Comparison of ENCODE assay signal across 8 cellular contexts in genomic region chr15:77419836-77420609, GRCh38. TPM values are rescaled to one million over a fixed set of nuclear protein-coding genes. Genes with fewer than 3 reads are reported as not detected.
DNase-seq lines count a peak whose midpoint lies in the region; ATAC-seq and TF ChIP-seq lines count a peak whose summit lies in the region.

Gene PEAK1 (minus strand): TSS chr15:77420104. CDS start chr15:77181926, 238,178 bp downstream.

- peak within 1 kb of the TSS; percentile 94 to 96 (median 95) for H3K9ac ChIP-seq in skeletal muscle tissue (ENCODE audit: low read depth in 1 of 3, low read length in 3 of 3)

- H3K9me3 ChIP-seq in iPS-18c (ENCODE audit: control insufficient read depth, insufficient read depth, low read length): no peaks in the 10 kb centered on the region
- no peaks in the 10 kb centered on the region for H3K9me3 ChIP-seq in skeletal muscle tissue (ENCODE audit: control insufficient read depth in 3 of 3, low read length in 3 of 3)

- in situ Hi-C loops in T47D (cut with HindIII; ENCODE audit: low pct_unique_long_range_greater_than_20kb, low sequenced_read_pairs): no loop called here

- ATAC-seq in GM18873 (IDR thresholded peaks at IDR 0.05; ENCODE audit: low FRiP score, unreplicated experiment) (peak; percentile 75), HG03135 (IDR thresholded peaks at IDR 0.05; ENCODE audit: unreplicated experiment) (peak; percentile 89)

- peak within 1 kb of the TSS; percentile 86 for H3K27ac ChIP-seq in VCaP
- peak within 1 kb of the TSS; percentile 98 for H3K27ac ChIP-seq in skeletal muscle tissue (ENCODE audit: low read depth, low read length)

- TF ChIP-seq CTCF in AG04449 (IDR thresholded peaks at IDR 0.05; ENCODE audit: insufficient read depth, low read length, missing control alignments) (no peak), VCaP (conservative IDR thresholded peaks at IDR 0.05) (no peak; the same call in 1 of the 2 replicates)

- no peaks in the 10 kb centered on the region for H3K36me3 ChIP-seq in skeletal muscle tissue (ENCODE audit: control insufficient read depth in 3 of 3, insufficient read depth in 3 of 3, low read length in 3 of 3)

- peak within 1 kb of the TSS; percentile 83 for H3K4me3 ChIP-seq in AG04449 (ENCODE audit: low read depth, low read length)
- peak within 1 kb of the TSS; percentile 72 for H3K4me3 ChIP-seq in iPS-18c (ENCODE audit: insufficient read depth, low read depth, low read length)
- H3K4me3 ChIP-seq in skeletal muscle tissue (ENCODE audit: low read length in 3 of 3): peak within 1 kb of the TSS; percentile 93 to 96 (median 95)

- CTCF ChIA-PET in AG04449 (lab: Yijun Ruan, JAX): interaction anchor here (3.1 kb wide), 1 partner anchor 123 kb away, joined by 25 read pairs; no protein-coding TSS in a partner anchor

- H3K4me1 ChIP-seq in skeletal muscle tissue (ENCODE audit: control insufficient read depth in 3 of 3, insufficient read depth in 3 of 3, low read length in 3 of 3): peaks cover 7 to 31% (median 23%) of the 10 kb centered on the region in 3 donors

- H3K27me3 ChIP-seq in skeletal muscle tissue (ENCODE audit: control insufficient read depth in 3 of 3, insufficient read depth in 3 of 3, low read length in 3 of 3): no peaks in the 10 kb centered on the region

- POLR2A ChIA-PET in AG04449 (lab: Yijun Ruan, JAX): interaction anchor here (1.2 to 1.4 kb wide), 2 partner anchors 38 to 123 kb away, joined by 4 to 10 read pairs; no protein-coding TSS in a partner anchor

- DNase-seq in AG04449 (ENCODE audit: low read depth, low spot score) (peak; percentile 91), NCI-H2196 treated with DMSO at 0.1 percent for 48 hours (lab: John Stamatoyannopoulos, UW; ENCODE audit: unreplicated experiment) (peak; percentile 84), T47D (ENCODE audit: low read depth in 1 of 2, low spot score in 1 of 2) (peak; percentile 91 to 99)

RNA-seq across cellular contexts. Expression of gene PEAK1, which starts in this region (rescaled TPM):
- 60.0 TPM for total RNA-seq in skeletal muscle tissue

Comparison
In these comparisons a context has a peak if more than half of its experiments do, and no peak if none do; other contexts are left out.
1. Peak in every context shown above with its lines: DNase-seq, ATAC-seq, H3K4me3 ChIP-seq and H3K27ac ChIP-seq.